1 cellular context compared by ENCODE assay signal in the genomic region with DNA sequence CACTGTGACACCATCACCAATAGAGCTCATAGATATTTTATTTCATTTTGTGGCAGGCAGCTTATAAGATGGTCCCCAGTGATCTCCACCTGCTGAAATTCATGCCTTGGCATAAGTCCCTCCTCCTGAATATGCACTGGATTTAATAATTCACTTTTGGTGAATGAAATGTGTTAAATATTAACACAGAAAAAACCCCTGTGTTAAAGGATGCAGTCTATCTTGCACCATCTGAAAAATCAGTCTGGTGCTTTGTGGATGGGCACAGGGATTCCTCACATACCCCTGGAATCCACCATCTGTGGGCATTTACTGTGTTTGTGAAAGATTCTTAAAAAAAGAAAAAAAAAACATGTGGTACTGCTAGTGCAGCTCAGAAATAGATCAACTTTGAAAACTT.
TF ChIP-seq lines count a peak whose summit lies in the region.

No MANE protein-coding gene starts in this region.

TF ChIP-seq in A549, 52 proteins besides CTCF, POLR2A, EP300 and RAD21 (continued from another document):
- no peak for TF ChIP-seq KDM1A (IDR thresholded peaks at IDR 0.05; ENCODE audit: low read depth)
- no peak for TF ChIP-seq SMC3 (IDR thresholded peaks at IDR 0.05)
- no peak for TF ChIP-seq RFX5 (IDR thresholded peaks at IDR 0.05)
- TF ChIP-seq NFE2L2 (conservative IDR thresholded peaks at IDR 0.05; ENCODE audit: low read length): no peak
- TF ChIP-seq JUN (IDR thresholded peaks at IDR 0.05): no peak
- no peak for TF ChIP-seq KDM5A (IDR thresholded peaks at IDR 0.05)
- no peak for TF ChIP-seq MAX (IDR thresholded peaks at IDR 0.05)
- no peak for TF ChIP-seq EHMT2 (IDR thresholded peaks at IDR 0.05; ENCODE audit: low read depth)
